15 cellular contexts compared by ENCODE assay signal in the genomic region with DNA sequence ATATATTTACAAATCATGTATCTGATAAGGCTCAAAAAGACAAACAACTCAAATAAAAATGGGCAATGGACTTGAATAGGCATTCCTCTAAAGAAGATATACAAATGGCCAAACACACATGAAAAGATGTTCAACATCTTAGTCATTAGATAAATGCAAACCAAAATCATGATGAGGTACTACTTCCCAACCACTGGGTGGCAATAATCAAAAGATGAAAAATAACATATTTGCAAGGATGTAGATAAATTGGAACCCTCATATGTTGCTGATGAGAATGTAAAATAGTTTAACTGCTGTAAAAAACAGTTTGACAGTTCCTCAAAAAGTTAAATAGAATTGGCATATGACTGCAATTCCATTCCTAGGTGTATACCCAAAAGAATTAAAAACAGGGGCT.
DNase-seq lines count a peak whose midpoint lies in the region; ATAC-seq, FAIRE-seq and TF ChIP-seq lines count a peak whose summit lies in the region.
"Had no signal": no experiment of that assay in that cellular context is flagged by ENCODE, and none has a peak within 500 bp of the region (broad histone marks: within the 10 kb centered on the region; RNA-seq: fewer than 3 reads in every experiment).

No MANE protein-coding gene starts in this region.

- peak; percentile 12 for TF ChIP-seq CTCF in AG09319 (IDR thresholded peaks at IDR 0.05; ENCODE audit: low read depth, low read length)
- TF ChIP-seq CTCF in glutamatergic neuron (IDR thresholded peaks at IDR 0.05; ENCODE audit: partially characterized antibody, unreplicated experiment) = peak; percentile 43
- no peak for TF ChIP-seq CTCF in pancreas (IDR thresholded peaks at IDR 0.05)

- intact Hi-C loops in pancreas (cut with DNase I) = no loop called here

- no peaks in the 10 kb centered on the region for H3K9me3 ChIP-seq in pancreas

- no peak overlapping the region for H3K4me3 Mint-ChIP-seq in glutamatergic neuron (ENCODE audit: unreplicated experiment)
- H3K4me3 Mint-ChIP-seq: CD8-positive, alpha-beta memory T cell had no signal

- FAIRE-seq in TTC549 (lab: Jason Lieb, UNC) (peak; percentile 3), pancreas (lab: Jason Lieb, UNC) (no peak)

- no peaks in the 10 kb centered on the region for H3K36me3 Mint-ChIP-seq in glutamatergic neuron (ENCODE audit: unreplicated experiment)

- H3K27me3 Mint-ChIP-seq in glutamatergic neuron (ENCODE audit: unreplicated experiment) = peaks cover 3% of the 10 kb centered on the region

- no peak overlapping the region for H3K27ac ChIP-seq in pancreas
- H3K27ac ChIP-seq: dorsolateral prefrontal cortex, SK-N-MC had no signal

- ATAC-seq in HG03457 (IDR thresholded peaks at IDR 0.05; ENCODE audit: unreplicated experiment) (no peak), pancreas (no peak)
- ATAC-seq: stimulated activated naive CD8-positive, alpha-beta T cell treated with anti-CD3 and anti-CD28 coated beads, Interleukin-15, Interleukin-2, amounts not matched to agents 100 U/mL and 50 U/mL, for 24 hours had no signal

- H3K27me3 ChIP-seq in pancreas = no peaks in the 10 kb centered on the region
- H3K27me3 ChIP-seq: dorsolateral prefrontal cortex had no signal

- H3K4me3 ChIP-seq in pancreas = no peak overlapping the region
- H3K4me3 ChIP-seq: dorsolateral prefrontal cortex, SK-N-MC had no signal

- H3K4me1 ChIP-seq in pancreas = no peaks in the 10 kb centered on the region

- no peaks in the 10 kb centered on the region for H3K9me3 Mint-ChIP-seq in glutamatergic neuron (ENCODE audit: unreplicated experiment)
- H3K9me3 Mint-ChIP-seq: CD8-positive, alpha-beta memory T cell had no signal

- no peak overlapping the region for H3K27ac Mint-ChIP-seq in glutamatergic neuron (ENCODE audit: unreplicated experiment)
- H3K27ac Mint-ChIP-seq: CD8-positive, alpha-beta memory T cell had no signal

- DNase-seq in AG09319 (ENCODE audit: extremely low read depth, low read depth) (no peak), HT-29 (ENCODE audit: low spot score) (peak; percentile 4), glutamatergic neuron (no peak), COLO829 (ENCODE audit: low spot score) (no peak), pancreas (no peak), anterior cingulate cortex (lab: John Stamatoyannopoulos, UW) (no peak)
- DNase-seq: activated CD4-positive, alpha-beta T cell treated with anti-CD3 and anti-CD28 coated beads for 48 hours; activated naive CD4-positive, alpha-beta T cell; CD8-positive, alpha-beta memory T cell; dorsolateral prefrontal cortex; stimulated activated CD4-positive, alpha-beta T cell treated with anti-CD3 and anti-CD28 coated beads, Interleukin-1b, Interleukin-23, amount 100 ng/mL, for 48 hours; stimulated activated naive CD8-positive, alpha-beta T cell treated with anti-CD3 and anti-CD28 coated beads, Interleukin-15, Interleukin-2, amounts not matched to agents 100 U/mL and 50 U/mL, for 24 hours had no signal

- peaks cover 3% of the 10 kb centered on the region for H3K4me1 Mint-ChIP-seq in glutamatergic neuron (ENCODE audit: low read depth, unreplicated experiment)
- H3K4me1 Mint-ChIP-seq: CD8-positive, alpha-beta memory T cell had no signal

- no peaks in the 10 kb centered on the region for H3K36me3 ChIP-seq in pancreas

Comparison
In these comparisons a context has a peak if more than half of its experiments do, and no peak if none do; other contexts are left out.
1. CTCF ChIP-seq: peak in AG09319 (single experiment) and glutamatergic neuron (single experiment); none in pancreas (0 of 4).